In genomic region chr10:49089152-49089788, GRCh38 we compare ENCODE assay signal across 1 cellular context.
TF ChIP-seq lines count a peak whose summit lies in the region.

No MANE protein-coding gene starts in this region.

TF ChIP-seq in GM23338, 12 proteins besides CTCF, POLR2A, EP300 and RAD21 (continued from another document):
- TF ChIP-seq, protein P1, sequence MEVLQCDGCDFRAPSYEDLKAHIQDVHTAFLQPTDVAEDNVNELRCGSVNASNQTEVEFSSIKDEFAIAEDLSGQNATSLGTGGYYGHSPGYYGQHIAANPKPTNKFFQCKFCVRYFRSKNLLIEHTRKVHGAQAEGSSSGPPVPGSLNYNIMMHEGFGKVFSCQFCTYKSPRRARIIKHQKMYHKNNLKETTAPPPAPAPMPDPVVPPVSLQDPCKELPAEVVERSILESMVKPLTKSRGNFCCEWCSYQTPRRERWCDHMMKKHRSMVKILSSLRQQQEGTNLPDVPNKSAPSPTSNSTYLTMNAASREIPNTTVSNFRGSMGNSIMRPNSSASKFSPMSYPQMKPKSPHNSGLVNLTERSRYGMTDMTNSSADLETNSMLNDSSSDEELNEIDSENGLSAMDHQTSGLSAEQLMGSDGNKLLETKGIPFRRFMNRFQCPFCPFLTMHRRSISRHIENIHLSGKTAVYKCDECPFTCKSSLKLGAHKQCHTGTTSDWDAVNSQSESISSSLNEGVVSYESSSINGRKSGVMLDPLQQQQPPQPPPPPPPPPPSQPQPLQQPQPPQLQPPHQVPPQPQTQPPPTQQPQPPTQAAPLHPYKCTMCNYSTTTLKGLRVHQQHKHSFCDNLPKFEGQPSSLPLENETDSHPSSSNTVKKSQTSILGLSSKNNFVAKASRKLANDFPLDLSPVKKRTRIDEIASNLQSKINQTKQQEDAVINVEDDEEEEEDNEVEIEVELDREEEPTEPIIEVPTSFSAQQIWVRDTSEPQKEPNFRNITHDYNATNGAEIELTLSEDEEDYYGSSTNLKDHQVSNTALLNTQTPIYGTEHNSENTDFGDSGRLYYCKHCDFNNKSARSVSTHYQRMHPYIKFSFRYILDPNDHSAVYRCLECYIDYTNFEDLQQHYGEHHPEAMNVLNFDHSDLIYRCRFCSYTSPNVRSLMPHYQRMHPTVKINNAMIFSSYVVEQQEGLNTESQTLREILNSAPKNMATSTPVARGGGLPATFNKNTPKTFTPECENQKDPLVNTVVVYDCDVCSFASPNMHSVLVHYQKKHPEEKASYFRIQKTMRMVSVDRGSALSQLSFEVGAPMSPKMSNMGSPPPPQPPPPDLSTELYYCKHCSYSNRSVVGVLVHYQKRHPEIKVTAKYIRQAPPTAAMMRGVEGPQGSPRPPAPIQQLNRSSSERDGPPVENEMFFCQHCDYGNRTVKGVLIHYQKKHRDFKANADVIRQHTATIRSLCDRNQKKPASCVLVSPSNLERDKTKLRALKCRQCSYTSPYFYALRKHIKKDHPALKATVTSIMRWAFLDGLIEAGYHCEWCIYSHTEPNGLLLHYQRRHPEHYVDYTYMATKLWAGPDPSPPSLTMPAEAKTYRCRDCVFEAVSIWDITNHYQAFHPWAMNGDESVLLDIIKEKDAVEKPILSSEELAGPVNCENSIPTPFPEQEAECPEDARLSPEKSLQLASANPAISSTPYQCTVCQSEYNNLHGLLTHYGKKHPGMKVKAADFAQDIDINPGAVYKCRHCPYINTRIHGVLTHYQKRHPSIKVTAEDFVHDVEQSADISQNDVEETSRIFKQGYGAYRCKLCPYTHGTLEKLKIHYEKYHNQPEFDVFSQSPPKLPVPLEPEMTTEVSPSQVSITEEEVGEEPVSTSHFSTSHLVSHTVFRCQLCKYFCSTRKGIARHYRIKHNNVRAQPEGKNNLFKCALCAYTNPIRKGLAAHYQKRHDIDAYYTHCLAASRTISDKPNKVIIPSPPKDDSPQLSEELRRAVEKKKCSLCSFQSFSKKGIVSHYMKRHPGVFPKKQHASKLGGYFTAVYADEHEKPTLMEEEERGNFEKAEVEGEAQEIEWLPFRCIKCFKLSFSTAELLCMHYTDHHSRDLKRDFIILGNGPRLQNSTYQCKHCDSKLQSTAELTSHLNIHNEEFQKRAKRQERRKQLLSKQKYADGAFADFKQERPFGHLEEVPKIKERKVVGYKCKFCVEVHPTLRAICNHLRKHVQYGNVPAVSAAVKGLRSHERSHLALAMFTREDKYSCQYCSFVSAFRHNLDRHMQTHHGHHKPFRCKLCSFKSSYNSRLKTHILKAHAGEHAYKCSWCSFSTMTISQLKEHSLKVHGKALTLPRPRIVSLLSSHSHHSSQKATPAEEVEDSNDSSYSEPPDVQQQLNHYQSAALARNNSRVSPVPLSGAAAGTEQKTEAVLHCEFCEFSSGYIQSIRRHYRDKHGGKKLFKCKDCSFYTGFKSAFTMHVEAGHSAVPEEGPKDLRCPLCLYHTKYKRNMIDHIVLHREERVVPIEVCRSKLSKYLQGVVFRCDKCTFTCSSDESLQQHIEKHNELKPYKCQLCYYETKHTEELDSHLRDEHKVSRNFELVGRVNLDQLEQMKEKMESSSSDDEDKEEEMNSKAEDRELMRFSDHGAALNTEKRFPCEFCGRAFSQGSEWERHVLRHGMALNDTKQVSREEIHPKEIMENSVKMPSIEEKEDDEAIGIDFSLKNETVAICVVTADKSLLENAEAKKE (CRISPR knock-in tag; IDR thresholded peaks at IDR 0.05), result no peak
- TF ChIP-seq STAT1 (IDR thresholded peaks at IDR 0.05; ENCODE audit: unreplicated experiment) (no peak), JUNB (IDR thresholded peaks at IDR 0.05; ENCODE audit: unreplicated experiment) (no peak), POLR2AphosphoS5 (IDR thresholded peaks at IDR 0.05; ENCODE audit: low read depth) (no peak), CREB1 (CRISPR knock-in tag; IDR thresholded peaks at IDR 0.05; ENCODE audit: low read depth) (no peak), ZNF331 (CRISPR knock-in tag; IDR thresholded peaks at IDR 0.05; ENCODE audit: low read depth) (no peak), ZNF114 (CRISPR knock-in tag; IDR thresholded peaks at IDR 0.05) (no peak)
- TF ChIP-seq, protein P2, sequence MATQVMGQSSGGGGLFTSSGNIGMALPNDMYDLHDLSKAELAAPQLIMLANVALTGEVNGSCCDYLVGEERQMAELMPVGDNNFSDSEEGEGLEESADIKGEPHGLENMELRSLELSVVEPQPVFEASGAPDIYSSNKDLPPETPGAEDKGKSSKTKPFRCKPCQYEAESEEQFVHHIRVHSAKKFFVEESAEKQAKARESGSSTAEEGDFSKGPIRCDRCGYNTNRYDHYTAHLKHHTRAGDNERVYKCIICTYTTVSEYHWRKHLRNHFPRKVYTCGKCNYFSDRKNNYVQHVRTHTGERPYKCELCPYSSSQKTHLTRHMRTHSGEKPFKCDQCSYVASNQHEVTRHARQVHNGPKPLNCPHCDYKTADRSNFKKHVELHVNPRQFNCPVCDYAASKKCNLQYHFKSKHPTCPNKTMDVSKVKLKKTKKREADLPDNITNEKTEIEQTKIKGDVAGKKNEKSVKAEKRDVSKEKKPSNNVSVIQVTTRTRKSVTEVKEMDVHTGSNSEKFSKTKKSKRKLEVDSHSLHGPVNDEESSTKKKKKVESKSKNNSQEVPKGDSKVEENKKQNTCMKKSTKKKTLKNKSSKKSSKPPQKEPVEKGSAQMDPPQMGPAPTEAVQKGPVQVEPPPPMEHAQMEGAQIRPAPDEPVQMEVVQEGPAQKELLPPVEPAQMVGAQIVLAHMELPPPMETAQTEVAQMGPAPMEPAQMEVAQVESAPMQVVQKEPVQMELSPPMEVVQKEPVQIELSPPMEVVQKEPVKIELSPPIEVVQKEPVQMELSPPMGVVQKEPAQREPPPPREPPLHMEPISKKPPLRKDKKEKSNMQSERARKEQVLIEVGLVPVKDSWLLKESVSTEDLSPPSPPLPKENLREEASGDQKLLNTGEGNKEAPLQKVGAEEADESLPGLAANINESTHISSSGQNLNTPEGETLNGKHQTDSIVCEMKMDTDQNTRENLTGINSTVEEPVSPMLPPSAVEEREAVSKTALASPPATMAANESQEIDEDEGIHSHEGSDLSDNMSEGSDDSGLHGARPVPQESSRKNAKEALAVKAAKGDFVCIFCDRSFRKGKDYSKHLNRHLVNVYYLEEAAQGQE (IDR thresholded peaks at IDR 0.05; ENCODE audit: unreplicated experiment), result no peak
